ENCODE assay signal across 10 cellular contexts in the genomic region with DNA sequence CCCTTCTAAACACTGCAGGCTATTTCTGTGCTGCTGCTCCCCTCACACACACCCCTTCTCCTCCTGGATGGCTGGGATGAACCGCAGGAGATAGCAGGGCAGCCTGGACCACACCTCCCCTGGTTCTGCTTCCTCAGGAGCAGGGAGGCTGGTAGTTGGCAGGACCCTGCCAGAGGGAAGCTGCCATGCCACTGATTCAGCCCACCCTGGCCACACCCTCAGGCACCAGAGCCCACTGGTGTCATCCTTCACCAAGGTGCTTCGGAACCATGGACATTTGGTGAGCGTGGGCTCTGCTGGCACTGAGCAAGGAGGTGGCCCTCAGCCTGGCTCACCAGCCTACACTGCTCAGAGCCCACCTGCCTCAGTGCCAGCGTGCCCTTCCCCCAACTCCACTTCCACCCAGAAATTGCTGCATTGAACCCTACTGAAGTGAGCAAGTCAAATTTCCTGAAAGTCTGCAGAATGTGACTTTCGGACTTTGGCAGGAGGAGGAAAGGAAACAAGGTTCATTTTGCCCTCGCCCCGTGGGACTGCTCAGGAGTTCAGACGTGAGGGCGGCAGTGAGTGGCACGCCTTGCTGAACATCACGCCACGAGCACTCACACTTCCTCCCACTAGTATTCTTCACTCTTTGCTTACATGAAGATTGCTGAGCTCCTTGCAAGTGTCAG. TPM values are rescaled to one million over a fixed set of nuclear protein-coding genes. Genes with fewer than 3 reads are reported as not detected.
DNase-seq lines count a peak whose midpoint lies in the region; ATAC-seq, FAIRE-seq and TF ChIP-seq lines count a peak whose summit lies in the region.
"Had no signal": no experiment of that assay in that cellular context is flagged by ENCODE, and none has a peak within 500 bp of the region (broad histone marks: within the 10 kb centered on the region; RNA-seq: fewer than 3 reads in every experiment).

No MANE protein-coding gene starts in this region.

- H4K20me1 ChIP-seq in GM23248 (ENCODE audit: insufficient read depth), result no peaks in the 10 kb centered on the region
- H4K20me1 ChIP-seq in astrocyte (ENCODE audit: insufficient read depth, low read length), result no peaks in the 10 kb centered on the region
- H4K20me1 ChIP-seq in smooth muscle cell (ENCODE audit: low read depth), result no peaks in the 10 kb centered on the region

- H3K9me2 ChIP-seq in GM23248 (ENCODE audit: insufficient read depth), result no peaks in the 10 kb centered on the region

- H3K27ac Mint-ChIP-seq in astrocyte (ENCODE audit: unreplicated experiment), result peak overlapping the region; percentile 88
- H3K27ac Mint-ChIP-seq: activated CD4-positive, alpha-beta memory T cell treated with anti-CD3 and anti-CD28 coated beads, Interleukin-2, amount 10 ng/mL, durations not matched to agents 7 days and 5 days had no signal

- ATAC-seq in left lobe of liver (peak; percentile 69), GM19035 (IDR thresholded peaks at IDR 0.05; ENCODE audit: unreplicated experiment) (no peak)

- H3K4me3 ChIP-seq in GM23248 (peak overlapping the region; percentile 73), astrocyte (ENCODE audit: insufficient read depth, low read depth, low read length) (peak overlapping the region; percentile 48), smooth muscle cell (no peak overlapping the region)
- H3K4me3 ChIP-seq in effector memory CD4-positive, alpha-beta T cell (ENCODE audit: insufficient read depth, low read depth, low read length, poor library complexity, severe bottlenecking), result no peak overlapping the region

- H2AFZ ChIP-seq in GM23248 (peak overlapping the region; percentile 98), astrocyte (ENCODE audit: low read depth, low read length) (peak overlapping the region; percentile 83), smooth muscle cell (ENCODE audit: low read depth) (peak overlapping the region; percentile 81)

- peaks cover 18% of the 10 kb centered on the region for H3K4me1 ChIP-seq in GM23248 (ENCODE audit: insufficient read depth)
- H3K4me1 ChIP-seq in astrocyte (ENCODE audit: insufficient read depth, low read length), result peaks cover 26% of the 10 kb centered on the region
- H3K4me1 ChIP-seq in smooth muscle cell (ENCODE audit: low read depth), result peaks cover 47% of the 10 kb centered on the region
- no peaks in the 10 kb centered on the region for H3K4me1 ChIP-seq in effector memory CD4-positive, alpha-beta T cell (ENCODE audit: control insufficient read depth, insufficient read depth, low read length, poor library complexity, severe bottlenecking)

- H3K4me1 Mint-ChIP-seq in astrocyte (ENCODE audit: low read depth, unreplicated experiment), result peaks cover 51% of the 10 kb centered on the region

- no peaks in the 10 kb centered on the region for H3K79me2 ChIP-seq in GM23248 (ENCODE audit: insufficient read depth)
- H3K79me2 ChIP-seq in astrocyte (ENCODE audit: insufficient read depth, low read length), result no peaks in the 10 kb centered on the region
- H3K79me2 ChIP-seq in smooth muscle cell (ENCODE audit: low read depth), result no peaks in the 10 kb centered on the region

- peak overlapping the region; percentile 79 for H3K9ac ChIP-seq in GM23248
- H3K9ac ChIP-seq in astrocyte (ENCODE audit: low read length), result peak overlapping the region; percentile 75
- H3K9ac ChIP-seq in smooth muscle cell (ENCODE audit: low read depth), result peak overlapping the region; percentile 37

- no peak overlapping the region for H3K4me3 Mint-ChIP-seq in astrocyte (ENCODE audit: unreplicated experiment)

- H3K9me3 Mint-ChIP-seq in astrocyte (ENCODE audit: unreplicated experiment), result no peaks in the 10 kb centered on the region
- H3K9me3 Mint-ChIP-seq: activated CD4-positive, alpha-beta memory T cell treated with anti-CD3 and anti-CD28 coated beads, Interleukin-2, amount 10 ng/mL, durations not matched to agents 7 days and 5 days had no signal

- DNase-seq in GM23248 (no peak), astrocyte (ENCODE audit: low read depth) (no peak), left lobe of liver (ENCODE audit: low spot score) (no peak), smooth muscle cell (lab: John Stamatoyannopoulos, UW; ENCODE audit: unreplicated experiment) (no peak), NCI-H1417 (lab: John Stamatoyannopoulos, UW) (no peak), NCI-H82 (lab: John Stamatoyannopoulos, UW) (no peak)
- no peak for DNase-seq in effector memory CD4-positive, alpha-beta T cell
- DNase-seq: activated CD4-positive, alpha-beta memory T cell treated with anti-CD3 and anti-CD28 coated beads, Interleukin-2, amount 10 ng/mL, durations not matched to agents 7 days and 5 days; NCI-H1694 had no signal

- H3K4me2 ChIP-seq in GM23248 (ENCODE audit: unreplicated experiment), result peak overlapping the region; percentile 91
- H3K4me2 ChIP-seq in astrocyte (ENCODE audit: low read length), result peak overlapping the region; percentile 88
- H3K4me2 ChIP-seq in smooth muscle cell, result peak overlapping the region; percentile 82

- no peaks in the 10 kb centered on the region for H3K36me3 Mint-ChIP-seq in astrocyte (ENCODE audit: low read depth, unreplicated experiment)

- no peaks in the 10 kb centered on the region for H3K27me3 Mint-ChIP-seq in astrocyte (ENCODE audit: low read depth, unreplicated experiment)

- H3F3A ChIP-seq in GM23248 (ENCODE audit: insufficient read depth) (peaks cover 4% of the 10 kb centered on the region; the same call in 1 of the 2 replicates), smooth muscle cell (ENCODE audit: low read depth) (peaks cover 17% of the 10 kb centered on the region)

- no peak for FAIRE-seq in astrocyte (lab: Jason Lieb, UNC)

- no peaks in the 10 kb centered on the region for H3K27me3 ChIP-seq in GM23248 (replicated peaks; ENCODE audit: insufficient read depth)
- H3K27me3 ChIP-seq in astrocyte (ENCODE audit: insufficient read depth, low read length), result no peaks in the 10 kb centered on the region
- H3K27me3 ChIP-seq in smooth muscle cell (ENCODE audit: low read depth), result no peaks in the 10 kb centered on the region
- peaks cover 6% of the 10 kb centered on the region for H3K27me3 ChIP-seq in effector memory CD4-positive, alpha-beta T cell (replicated peaks; ENCODE audit: control insufficient read depth, insufficient read depth, low read length, poor library complexity, severe bottlenecking)

- H3K36me3 ChIP-seq in GM23248 (ENCODE audit: low read depth), result no peaks in the 10 kb centered on the region
- H3K36me3 ChIP-seq in astrocyte (ENCODE audit: insufficient read depth, low read length), result no peaks in the 10 kb centered on the region
- H3K36me3 ChIP-seq in smooth muscle cell (ENCODE audit: low read depth), result no peaks in the 10 kb centered on the region
- no peaks in the 10 kb centered on the region for H3K36me3 ChIP-seq in effector memory CD4-positive, alpha-beta T cell (ENCODE audit: control insufficient read depth, insufficient read depth, low read length)

- 81 to 82% methylated on average over 12 of the region's 12 CpGs for WGBS in GM23248 (ENCODE audit: low coverage in 1 of 2, low lambda C conversion rate in 2 of 2, missing lambda C conversion rate in 2 of 2), 2 experiments
- 82% methylated on average over 12 of the region's 12 CpGs for WGBS in smooth muscle cell (ENCODE audit: low lambda C conversion rate)

- in situ Hi-C loops in GM23248 (cut with MboI), result no loop called here

- H3K9me3 ChIP-seq in GM23248 (ENCODE audit: low read depth), result no peaks in the 10 kb centered on the region
- no peaks in the 10 kb centered on the region for H3K9me3 ChIP-seq in astrocyte (ENCODE audit: insufficient read depth, low read depth, low read length)
- no peaks in the 10 kb centered on the region for H3K9me3 ChIP-seq in smooth muscle cell (replicated peaks; ENCODE audit: low read depth)
- no peaks in the 10 kb centered on the region for H3K9me3 ChIP-seq in effector memory CD4-positive, alpha-beta T cell (ENCODE audit: control insufficient read depth, low read length)

- H3K27ac ChIP-seq in GM23248 (no peak overlapping the region), astrocyte (ENCODE audit: low read depth, low read length) (peak overlapping the region; percentile 41), smooth muscle cell (ENCODE audit: low read depth) (peak overlapping the region; percentile 61)
- no peak overlapping the region for H3K27ac ChIP-seq in effector memory CD4-positive, alpha-beta T cell (ENCODE audit: insufficient read depth, low read length, poor library complexity, severe bottlenecking)

- TF ChIP-seq CTCF in astrocyte (IDR thresholded peaks at IDR 0.05; ENCODE audit: insufficient read depth, low read depth, low read length) (no peak), smooth muscle cell (IDR thresholded peaks at IDR 0.05; ENCODE audit: borderline replicate concordance, insufficient read depth, poor library complexity, severe bottlenecking) (no peak)

RNA-seq across cellular contexts. Expression of a gene that starts 26.3 kb away (rescaled TPM):
- total RNA-seq in GM23248 (2014; rRNA removed; shearing (Covaris generic)), result 1.1 and 2.7 TPM in 2 replicates
- polyA plus RNA-seq in GM23248 (2016; fragmentation: Nextera tagmentation; extraction: Ambion mirVana) (0.40 and 0.41 TPM in 2 replicates), smooth muscle cell (3.6 and 7.5 TPM in 2 replicates)
- total RNA-seq in astrocyte (31.0 and 31.8 TPM in 2 replicates), left lobe of liver (3.3 TPM), smooth muscle cell (9.1 and 11.2 TPM in 2 replicates)

RNA-seq across cellular contexts. Expression of a gene that starts 43.4 kb away (rescaled TPM):
- 257 and 282 TPM in 2 replicates for total RNA-seq in GM23248 (2014; rRNA removed; shearing (Covaris generic))
- polyA plus RNA-seq in GM23248 (2016; fragmentation: Nextera tagmentation; extraction: Ambion mirVana) (789 and 796 TPM in 2 replicates), smooth muscle cell (713 and 726 TPM in 2 replicates)
- total RNA-seq in astrocyte (279 and 320 TPM in 2 replicates), left lobe of liver (56.8 TPM), smooth muscle cell (307 and 356 TPM in 2 replicates)

Comparison
In these comparisons a context has a peak if more than half of its experiments do, and no peak if none do; other contexts are left out.
1. H3K27ac ChIP-seq: peak in astrocyte (single experiment) and smooth muscle cell (single experiment); none in GM23248 (single experiment) and effector memory CD4-positive, alpha-beta T cell (single experiment).
2. H3K4me3 ChIP-seq: peak in GM23248 (single experiment) and astrocyte (single experiment); none in smooth muscle cell (single experiment) and effector memory CD4-positive, alpha-beta T cell (single experiment).
3. Peak in every context shown above with its lines, with median percentiles within 50 percentile points of each other: H2AFZ ChIP-seq, H3K4me2 ChIP-seq and H3K9ac ChIP-seq.